8 cellular contexts compared by ENCODE assay signal in the genomic region with DNA sequence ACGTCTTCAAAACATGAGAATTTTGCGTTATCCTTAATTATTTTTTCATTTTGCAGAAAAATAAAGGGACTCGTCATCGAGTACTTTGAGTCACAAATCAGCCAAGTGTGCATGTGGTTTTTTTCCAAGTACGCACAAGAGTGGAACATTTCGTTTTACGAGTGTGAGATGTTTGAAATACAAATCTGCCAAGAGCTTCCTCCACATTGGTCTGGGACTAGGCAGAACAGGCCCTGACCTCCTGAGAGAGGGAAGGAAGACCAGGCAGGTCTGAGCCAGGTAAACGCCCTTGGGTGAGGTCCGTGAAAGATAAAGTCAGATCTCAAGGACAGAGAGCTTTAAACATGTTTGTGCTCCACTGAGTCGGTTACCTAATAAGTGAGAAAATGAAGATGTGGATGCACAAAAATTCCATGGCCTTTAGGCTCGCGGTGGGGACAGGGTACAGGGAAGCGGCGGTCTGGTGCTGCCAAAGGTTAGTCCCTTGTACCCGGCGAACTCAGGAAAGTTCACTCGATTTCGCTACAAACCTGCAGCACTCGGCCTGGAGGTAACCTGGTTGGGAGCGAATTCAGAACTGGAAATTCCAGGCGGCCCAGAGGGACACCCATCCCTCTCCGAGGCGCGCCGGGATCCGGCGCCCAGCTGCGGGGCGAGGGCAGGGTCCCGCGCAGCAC. TPM values are rescaled to one million over a fixed set of nuclear protein-coding genes. Genes with fewer than 3 reads are reported as not detected.
DNase-seq lines count a peak whose midpoint lies in the region; ATAC-seq and TF ChIP-seq lines count a peak whose summit lies in the region.

No MANE protein-coding gene starts in this region.

- H3K9me3 ChIP-seq in KOPT-K1 (ENCODE audit: insufficient read depth, low read length, poor library complexity, severe bottlenecking): no peaks in the 10 kb centered on the region

- DNase-seq in CD14-positive monocyte (ENCODE audit: low spot score) (no peak), caudate nucleus (lab: John Stamatoyannopoulos, UW) (no peak), left lobe of liver (ENCODE audit: low spot score) (no peak), substantia nigra (lab: John Stamatoyannopoulos, UW) (peak in 4 of 49 donors; percentile 59 to 79 (median 69)), NAMALWA (ENCODE audit: low spot score) (no peak)

- H3K4me1 Mint-ChIP-seq in CD14-positive monocyte: peaks cover 35% of the 10 kb centered on the region

- H3K27ac Mint-ChIP-seq in CD14-positive monocyte: peak overlapping the region; percentile 7 to 99 (median 83)

- no peak for TF ChIP-seq CTCF in CD14-positive monocyte (IDR thresholded peaks at IDR 0.05)

- H3K27me3 Mint-ChIP-seq in CD14-positive monocyte (ENCODE audit: low read depth in 3 of 3): peaks cover 2 to 8% (median 4%) of the 10 kb centered on the region in 3 donors

- ATAC-seq in GM19452 (IDR thresholded peaks at IDR 0.05; ENCODE audit: unreplicated experiment) (peak; percentile 15), left lobe of liver (peak; percentile 55), HG03457 (IDR thresholded peaks at IDR 0.05; ENCODE audit: unreplicated experiment) (no peak)

- H3K4me3 Mint-ChIP-seq in CD14-positive monocyte: peak overlapping the region; percentile 92 to 96

- intact Hi-C loops in CD14-positive monocyte (cut with micrococcal nuclease): loop anchor here (2.0 to 5.0 kb wide), 4 partner anchors 70 to 106 kb away; partner anchors contain the start of gene RB1 (in 1 of the 2)

- no peaks in the 10 kb centered on the region for H3K9me3 Mint-ChIP-seq in CD14-positive monocyte

- H3K27ac ChIP-seq in KOPT-K1 (ENCODE audit: low read depth, low read length, poor library complexity, severe bottlenecking) (peak overlapping the region; percentile 94), caudate nucleus (ENCODE audit: low read depth, low read length) (peak overlapping the region; percentile 80), substantia nigra (ENCODE audit: low read depth, low read length, poor library complexity, severe bottlenecking) (peak overlapping the region; percentile 96)

- peaks cover 27% of the 10 kb centered on the region in 2 donors for H3K36me3 Mint-ChIP-seq in CD14-positive monocyte

- H3K36me3 ChIP-seq in KOPT-K1 (ENCODE audit: insufficient read depth, low read length): peaks cover 30% of the 10 kb centered on the region

RNA-seq across cellular contexts. Expression of gene ITM2B, which starts 0.4 kb away (rescaled TPM):
- polyA plus RNA-seq in CD14-positive monocyte: 1,000 to 10,000 TPM; 1,502 to 1,657 TPM
- 221 TPM for total RNA-seq in left lobe of liver
